Comparison of ENCODE assay signal across 1 cellular context in genomic region chr7:117048114-117048853, GRCh38.
TF ChIP-seq lines count a peak whose summit lies in the region.

No MANE protein-coding gene starts in this region.

TF ChIP-seq in K562, 482 proteins besides CTCF, POLR2A, EP300 and RAD21 (continued from another document and continues in another):
- TF ChIP-seq ZMIZ1 (IDR thresholded peaks at IDR 0.05; ENCODE audit: low read depth in 2 of 2, low read length in 2 of 2) (no peak), PHTF2 (CRISPR knock-in tag; IDR thresholded peaks at IDR 0.05) (no peak), ZNF592 (IDR thresholded peaks at IDR 0.05) (0 out of 2 replicates have a peak, but pooled peaks have one; percentile 31), SUPT5H (IDR thresholded peaks at IDR 0.05) (no peak), ESRRA (IDR thresholded peaks at IDR 0.05; ENCODE audit: borderline replicate concordance, low read depth) (peak; percentile 71; the same call in 1 of the 2 replicates), RFX1 (IDR thresholded peaks at IDR 0.05) (no peak), ZNF318 (IDR thresholded peaks at IDR 0.05; ENCODE audit: borderline replicate concordance in 1 of 2, low read depth in 1 of 2) (no peak), NCOA1 (IDR thresholded peaks at IDR 0.05; ENCODE audit: low read depth) (no peak), SMARCE1 (IDR thresholded peaks at IDR 0.05) (peak; percentile 62; the same call in 1 of the 2 replicates), TRIM28 (IDR thresholded peaks at IDR 0.05) (no peak), ARHGAP35 (IDR thresholded peaks at IDR 0.05; ENCODE audit: partially characterized antibody) (no peak), EWSR1 (IDR thresholded peaks at IDR 0.05; ENCODE audit: borderline replicate concordance, low read depth, partially characterized antibody) (no peak), NFE2 (IDR thresholded peaks at IDR 0.05; ENCODE audit: low read depth) (peak; percentile 38; the same call in 1 of the 2 replicates), CHD1 (IDR thresholded peaks at IDR 0.05; ENCODE audit: low read length) (no peak), USF2 (CRISPR knock-in tag; IDR thresholded peaks at IDR 0.05) (no peak), KAT8 (IDR thresholded peaks at IDR 0.05; ENCODE audit: low read depth) (no peak), NCOR1 (IDR thresholded peaks at IDR 0.05) (no peak), ZNF512 (tag; IDR thresholded peaks at IDR 0.05) (no peak), CTBP1 (IDR thresholded peaks at IDR 0.05; ENCODE audit: borderline replicate concordance) (peak; percentile 66; the same call in 1 of the 2 replicates), GABPB1 (CRISPR knock-in tag; IDR thresholded peaks at IDR 0.05) (0 out of 2 replicates have a peak, but pooled peaks have one; percentile 41), PKNOX1 (IDR thresholded peaks at IDR 0.05) (peak; percentile 76), JUNB (CRISPR knock-in tag; conservative IDR thresholded peaks at IDR 0.05) (no peak), FOXA3 (CRISPR knock-in tag; conservative IDR thresholded peaks at IDR 0.05 in 1 of 2, IDR thresholded peaks at IDR 0.05 in 1 of 2) (0 out of 4 replicates have a peak, but pooled peaks of 1 of the 2 experiments have one; percentile 6), PBX2 (CRISPR knock-in tag; IDR thresholded peaks at IDR 0.05; ENCODE audit: low read depth) (no peak), PBX2 (tag; conservative IDR thresholded peaks at IDR 0.05; ENCODE audit: low read depth) (0 out of 2 replicates have a peak, but pooled peaks have one; percentile 49), MAFG (tag; conservative IDR thresholded peaks at IDR 0.05) (peak; percentile 62), KLF16 (IDR thresholded peaks at IDR 0.05) (0 out of 2 replicates have a peak, but pooled peaks have one; percentile 22)
